14 cellular contexts compared by ENCODE assay signal in genomic region chr1:230986976-230987375, GRCh38. TPM values are rescaled to one million over a fixed set of nuclear protein-coding genes. Genes with fewer than 3 reads are reported as not detected.
DNase-seq lines count a peak whose midpoint lies in the region; ATAC-seq and TF ChIP-seq lines count a peak whose summit lies in the region.
"Had no signal": no experiment of that assay in that cellular context is flagged by ENCODE, and none has a peak within 500 bp of the region (broad histone marks: within the 10 kb centered on the region; RNA-seq: fewer than 3 reads in every experiment).

No MANE protein-coding gene starts in this region.

- peak; percentile 15 for ATAC-seq in left colon
- no peak for ATAC-seq in activated CD4-positive, alpha-beta T cell treated with anti-CD3 and anti-CD28 coated beads for 36 hours
- ATAC-seq in GM21528 (IDR thresholded peaks at IDR 0.05; ENCODE audit: low FRiP score, unreplicated experiment) = no peak
- ATAC-seq in HG02571 (IDR thresholded peaks at IDR 0.05; ENCODE audit: unreplicated experiment) = no peak

- H3K4me3 Mint-ChIP-seq in activated CD4-positive, alpha-beta T cell treated with anti-CD3 and anti-CD28 coated beads for 36 hours = no peak overlapping the region
- H3K4me3 Mint-ChIP-seq: activated naive CD4-positive, alpha-beta T cell treated with anti-CD3 and anti-CD28 coated beads, Interleukin-2, amount 50 U/mL, for 24 hours; mesothelial cell of epicardium had no signal

- H3K27me3 ChIP-seq in AG04450 (ENCODE audit: control insufficient read depth, insufficient read depth, low read length) = no peaks in the 10 kb centered on the region
- H3K27me3 ChIP-seq in mammary epithelial cell (ENCODE audit: insufficient read depth, low read length) = no peaks in the 10 kb centered on the region

- BruUV-seq in mammary epithelial cell (replicated peaks; lab: Mats Ljungman, UMichigan) = no TSS peak

- peaks cover 6% of the 10 kb centered on the region for H3K36me3 ChIP-seq in mammary epithelial cell (ENCODE audit: insufficient read depth, low read length)

- H3K4me2 ChIP-seq in mammary epithelial cell (ENCODE audit: insufficient read depth, low read depth, low read length) = no peak overlapping the region

- H2AFZ ChIP-seq in mammary epithelial cell (ENCODE audit: low read depth, low read length) = no peak overlapping the region

- CTCF ChIA-PET in AG04450 (lab: Charles Lee) = no interaction called here
- CTCF ChIA-PET in mammary epithelial cell (lab: Charles Lee; ENCODE audit: low non-redundant PET) = no interaction called here
- CTCF ChIA-PET in activated CD4-positive, alpha-beta T cell treated with anti-CD3 and anti-CD28 coated beads for 36 hours (lab: Charles Lee) = no interaction called here

- H3K36me3 Mint-ChIP-seq in activated CD4-positive, alpha-beta T cell treated with anti-CD3 and anti-CD28 coated beads for 36 hours (ENCODE audit: low read depth) = peaks cover 26% of the 10 kb centered on the region

- no peak overlapping the region for H3K27ac Mint-ChIP-seq in activated CD4-positive, alpha-beta T cell treated with anti-CD3 and anti-CD28 coated beads for 36 hours
- H3K27ac Mint-ChIP-seq: activated naive CD4-positive, alpha-beta T cell treated with anti-CD3 and anti-CD28 coated beads, Interleukin-2, amount 50 U/mL, for 24 hours; mesothelial cell of epicardium had no signal

- 64% methylated on average over 7 of the region's 7 CpGs for WGBS in mammary epithelial cell (ENCODE audit: low coverage, missing lambda C conversion rate)

- no peaks in the 10 kb centered on the region for H3K9me3 Mint-ChIP-seq in activated CD4-positive, alpha-beta T cell treated with anti-CD3 and anti-CD28 coated beads for 36 hours (ENCODE audit: low read depth)
- H3K9me3 Mint-ChIP-seq: activated naive CD4-positive, alpha-beta T cell treated with anti-CD3 and anti-CD28 coated beads, Interleukin-2, amount 50 U/mL, for 24 hours; mesothelial cell of epicardium had no signal

- H3K79me2 ChIP-seq in mammary epithelial cell (ENCODE audit: insufficient read depth, low read length) = peaks cover 52% of the 10 kb centered on the region

- no peak for TF ChIP-seq CTCF in AG04450 (IDR thresholded peaks at IDR 0.05; ENCODE audit: low read depth, low read length)
- no peak for TF ChIP-seq CTCF in mammary epithelial cell (conservative IDR thresholded peaks at IDR 0.05 in 1 of 2, IDR thresholded peaks at IDR 0.05 in 1 of 2; ENCODE audit: extremely low read depth in 1 of 2, insufficient read depth in 1 of 2, low read depth in 1 of 2, low read length in 2 of 2)

- peak; percentile 34 for DNase-seq in AG04450 (ENCODE audit: low read depth, low spot score)
- DNase-seq in HT1080 (ENCODE audit: low read depth) = peak; percentile 79
- peak; percentile 69 for DNase-seq in mammary epithelial cell
- DNase-seq in left colon = no peak
- DNase-seq in activated CD4-positive, alpha-beta T cell treated with anti-CD3 and anti-CD28 coated beads for 36 hours = no peak
- DNase-seq in stimulated activated CD4-positive, alpha-beta T cell treated with anti-CD3 and anti-CD28 coated beads, Interleukin-12 subunit alpha, Interleukin-12 subunit beta, amount 100 ng/mL, for 4 hours = no peak
- DNase-seq: DND-41; stimulated activated CD4-positive, alpha-beta T cell treated with anti-CD3 and anti-CD28 coated beads, Interleukin-1b, Interleukin-23, amount 100 ng/mL, for 48 hours; WERI-Rb-1 had no signal

- H3K27ac ChIP-seq in AG04450 (ENCODE audit: low read depth, low read length) (no peak overlapping the region), mammary epithelial cell (ENCODE audit: insufficient read depth, low read depth, low read length) (no peak overlapping the region)
- H3K27ac ChIP-seq: prostate gland, WERI-Rb-1 had no signal

- H3K27me3 Mint-ChIP-seq in activated CD4-positive, alpha-beta T cell treated with anti-CD3 and anti-CD28 coated beads for 36 hours = no peaks in the 10 kb centered on the region
- H3K27me3 Mint-ChIP-seq: activated naive CD4-positive, alpha-beta T cell treated with anti-CD3 and anti-CD28 coated beads, Interleukin-2, amount 50 U/mL, for 24 hours had no signal

- H4K20me1 ChIP-seq in mammary epithelial cell (ENCODE audit: insufficient read depth, low read length) = no peaks in the 10 kb centered on the region

- H3K4me1 ChIP-seq in mammary epithelial cell (ENCODE audit: insufficient read depth, low read length) = peaks cover 10% of the 10 kb centered on the region
- H3K4me1 ChIP-seq: prostate gland had no signal

- no peak overlapping the region for H3K9ac ChIP-seq in mammary epithelial cell (ENCODE audit: insufficient read depth, low read length)

- H3K4me3 ChIP-seq in AG04450 (ENCODE audit: low read depth, low read length) = no peak overlapping the region
- no peak overlapping the region for H3K4me3 ChIP-seq in mammary epithelial cell (replicated peaks in 1 of 3; ENCODE audit: insufficient read depth in 1 of 3, low read depth in 2 of 3, low read length in 3 of 3)
- H3K4me3 ChIP-seq: prostate gland had no signal

- H3K4me1 Mint-ChIP-seq in activated CD4-positive, alpha-beta T cell treated with anti-CD3 and anti-CD28 coated beads for 36 hours = peaks cover 2% of the 10 kb centered on the region

- no peaks in the 10 kb centered on the region for H3K9me3 ChIP-seq in AG04450 (ENCODE audit: control insufficient read depth, insufficient read depth, low read length)
- H3K9me3 ChIP-seq in mammary epithelial cell (replicated peaks; ENCODE audit: insufficient read depth, low read length) = no peaks in the 10 kb centered on the region
- H3K9me3 ChIP-seq: prostate gland had no signal

- intact Hi-C loops in mammary epithelial cell (cut with micrococcal nuclease) = no loop called here
- intact Hi-C loops in left colon (cut with DNase I, micrococcal nuclease) = no loop called here
- intact Hi-C loops in activated CD4-positive, alpha-beta T cell treated with anti-CD3 and anti-CD28 coated beads for 36 hours (cut with DNase I, micrococcal nuclease) = no loop called here

- in situ Hi-C loops in mammary epithelial cell (cut with MboI; ENCODE audit: low sequenced_read_pairs in 2 of 2) = no loop called here

- POLR2A ChIA-PET in AG04450 (lab: Yijun Ruan, JAX) = no interaction called here
- POLR2A ChIA-PET in activated CD4-positive, alpha-beta T cell treated with anti-CD3 and anti-CD28 coated beads for 36 hours (lab: Charles Lee) = no interaction called here

- dilution Hi-C loops in mammary epithelial cell (cut with HindIII; ENCODE audit: low sequenced_read_pairs) = no loop called here

RNA-seq across cellular contexts. Expression of gene ARV1, which starts 8.1 kb away (rescaled TPM):
- polyA plus RNA-seq in AG04450 (2011; rRNA removed) = 26.5 and 37.2 TPM in 2 replicates
- polyA minus RNA-seq in AG04450 (2011; rRNA and poly(A)+ RNA removed) = 10.4 and 10.9 TPM in 2 replicates
- total RNA-seq in HT1080 (2014; rRNA removed; shearing (Covaris generic)) = 31.5 and 34.7 TPM in 2 replicates
- 33.7 and 35.8 TPM in 2 replicates for polyA plus RNA-seq in HT1080 (2015; cell fraction: cytosol; rRNA removed)
- 34.3 and 36.7 TPM in 2 replicates for polyA plus RNA-seq in HT1080 (2015; cell fraction: nucleus; rRNA removed)
- 10 to 100 TPM; 14.5 to 22.4 TPM for total RNA-seq in mammary epithelial cell
- polyA plus RNA-seq in mammary epithelial cell = 21.8 TPM
- 9.2 TPM for polyA minus RNA-seq in mammary epithelial cell
- 10 to 100 TPM; 23.4 to 29.7 TPM for total RNA-seq in left colon
- 10 to 100 TPM; 16.2 to 16.9 TPM for total RNA-seq in activated CD4-positive, alpha-beta T cell treated with anti-CD3 and anti-CD28 coated beads for 36 hours

RNA-seq across cellular contexts. Expression of gene TTC13, which starts 8.3 kb away (rescaled TPM):
- 8.1 and 10.6 TPM in 2 replicates for polyA plus RNA-seq in AG04450 (2011; rRNA removed)
- 5.8 and 8.6 TPM in 2 replicates for polyA minus RNA-seq in AG04450 (2011; rRNA and poly(A)+ RNA removed)
- 9.6 and 11.9 TPM in 2 replicates for total RNA-seq in HT1080 (2014; rRNA removed; shearing (Covaris generic))
- polyA plus RNA-seq in HT1080 (2015; cell fraction: cytosol; rRNA removed) = 6.6 and 9.6 TPM in 2 replicates
- 34.4 and 41.5 TPM in 2 replicates for polyA plus RNA-seq in HT1080 (2015; cell fraction: nucleus; rRNA removed)
- 10 to 100 TPM; 11.9 to 12.5 TPM for total RNA-seq in mammary epithelial cell
- polyA plus RNA-seq in mammary epithelial cell = 4.1 TPM
- 33.4 TPM for polyA minus RNA-seq in mammary epithelial cell
- total RNA-seq in left colon = 10 to 100 TPM; 32.2 to 35.7 TPM
- total RNA-seq in activated CD4-positive, alpha-beta T cell treated with anti-CD3 and anti-CD28 coated beads for 36 hours = 10 to 100 TPM; 13.6 to 16.2 TPM

RNA-seq across cellular contexts. Expression of gene FAM89A, which starts 53.1 kb away (rescaled TPM):
- 11.0 and 13.8 TPM in 2 replicates for polyA plus RNA-seq in AG04450 (2011; rRNA removed)
- polyA minus RNA-seq in AG04450 (2011; rRNA and poly(A)+ RNA removed) = 4.0 and 4.6 TPM in 2 replicates
- 14.4 and 21.4 TPM in 2 replicates for total RNA-seq in HT1080 (2014; rRNA removed; shearing (Covaris generic))
- polyA plus RNA-seq in HT1080 (2015; cell fraction: cytosol; rRNA removed) = 15.0 and 15.1 TPM in 2 replicates
- polyA plus RNA-seq in HT1080 (2015; cell fraction: nucleus; rRNA removed) = 3.6 and 3.7 TPM in 2 replicates
- 10 to 100 TPM in 1 of 2 donors, 1 to 10 TPM in 1; 4.7 to 16.7 TPM for total RNA-seq in mammary epithelial cell
- 15.4 TPM for polyA plus RNA-seq in mammary epithelial cell
- polyA minus RNA-seq in mammary epithelial cell = 7.9 TPM
- 1 to 10 TPM; 4.2 to 4.5 TPM for total RNA-seq in left colon
- 10 to 100 TPM; 14.5 to 14.9 TPM for total RNA-seq in activated CD4-positive, alpha-beta T cell treated with anti-CD3 and anti-CD28 coated beads for 36 hours

Comparison
In these comparisons a context has a peak if more than half of its experiments do, and no peak if none do; other contexts are left out.
1. DNase-seq: peak in AG04450 (single experiment), HT1080 (single experiment) and mammary epithelial cell (single experiment); none in left colon (0 of 2), activated CD4-positive, alpha-beta T cell treated with anti-CD3 and anti-CD28 coated beads for 36 hours (single experiment) and stimulated activated CD4-positive, alpha-beta T cell treated with anti-CD3 and anti-CD28 coated beads, Interleukin-12 subunit alpha, Interleukin-12 subunit beta, amount 100 ng/mL, for 4 hours (single experiment).